ENCODE assay signal across 12 cellular contexts in genomic region chr16:66359811-66360608, GRCh38. TPM values are rescaled to one million over a fixed set of nuclear protein-coding genes. Genes with fewer than 3 reads are reported as not detected.
DNase-seq lines count a peak whose midpoint lies in the region; ATAC-seq and TF ChIP-seq lines count a peak whose summit lies in the region.
"Had no signal": no experiment of that assay in that cellular context is flagged by ENCODE, and none has a peak within 500 bp of the region (broad histone marks: within the 10 kb centered on the region; RNA-seq: fewer than 3 reads in every experiment).

No MANE protein-coding gene starts in this region.

- H2BK15ac ChIP-seq in mesendoderm (replicated peaks; ENCODE audit: low read depth) = no peak overlapping the region

- H3K23ac ChIP-seq in mesendoderm (ENCODE audit: low read length) = no peak overlapping the region

- H3K4me1 ChIP-seq in PC-3 (ENCODE audit: insufficient read depth, low read length) (peaks cover 28% of the 10 kb centered on the region), esophagus muscularis mucosa (peaks cover 42 to 59% (median 49%) of the 10 kb centered on the region in 4 donors), mesendoderm (ENCODE audit: control insufficient read depth, low read depth, low read length) (peaks cover 8% of the 10 kb centered on the region)

- no peaks in the 10 kb centered on the region for H3K9me2 ChIP-seq in PC-3 (replicated peaks; ENCODE audit: low read length)

- H3F3A ChIP-seq in PC-3 (ENCODE audit: low read length, unreplicated experiment) = no peaks in the 10 kb centered on the region

- ATAC-seq in PC-3 = no peak

- H3K27me3 ChIP-seq in PC-3 (ENCODE audit: low read length) = no peaks in the 10 kb centered on the region
- peaks cover 0 to 6% (median 0%) of the 10 kb centered on the region in 4 donors for H3K27me3 ChIP-seq in esophagus muscularis mucosa
- no peaks in the 10 kb centered on the region for H3K27me3 ChIP-seq in mesendoderm (ENCODE audit: insufficient read depth, low read length, poor library complexity)

- CTCF ChIA-PET in PC-3 (lab: Charles Lee) = no interaction called here

- no peaks in the 10 kb centered on the region for H3K79me2 ChIP-seq in PC-3 (ENCODE audit: low read length)
- H3K79me2 ChIP-seq in mesendoderm (ENCODE audit: control insufficient read depth, insufficient read depth, low read length) = no peaks in the 10 kb centered on the region

- no peak overlapping the region for H4K8ac ChIP-seq in mesendoderm (ENCODE audit: low read depth, low read length)

- H2AK5ac ChIP-seq in mesendoderm (ENCODE audit: low read length) = no peak overlapping the region

- H3K4ac ChIP-seq in mesendoderm (ENCODE audit: low read depth, low read length) = no peak overlapping the region

- H3K9me3 ChIP-seq in PC-3 (ENCODE audit: low read length) (no peaks in the 10 kb centered on the region), esophagus muscularis mucosa (no peaks in the 10 kb centered on the region)

- no peak overlapping the region for H2BK5ac ChIP-seq in mesendoderm (ENCODE audit: low read length)

- H3K9ac ChIP-seq in PC-3 (ENCODE audit: low read length) = no peak overlapping the region
- no peak overlapping the region for H3K9ac ChIP-seq in mesendoderm (ENCODE audit: low read length)

- POLR2A ChIA-PET in PC-3 (lab: Charles Lee; ENCODE audit: unreplicated experiment) = no interaction called here

- BruUV-seq in PC-3 (replicated peaks; lab: Mats Ljungman, UMichigan) = no TSS peak

- peak overlapping the region; percentile 61; the same call in 1 of the 2 replicates for H3K4me2 ChIP-seq in PC-3 (ENCODE audit: low read length)
- no peak overlapping the region for H3K4me2 ChIP-seq in mesendoderm (ENCODE audit: low read length)

- no peaks in the 10 kb centered on the region for H3K79me1 ChIP-seq in mesendoderm (ENCODE audit: low read length)

- H3K27ac ChIP-seq in PC-3 (ENCODE audit: low read length) (peak overlapping the region; percentile 68), esophagus muscularis mucosa (replicated peaks in 1 of 4) (peak overlapping the region in 3 of 4 donors; percentile 28 to 66 (median 60)), mesendoderm (ENCODE audit: low read depth, low read length) (no peak overlapping the region), coronary artery (peak overlapping the region in 1 of 2 donors; percentile 54)

- H3K4me3 ChIP-seq in PC-3 (ENCODE audit: low read length) = no peak overlapping the region
- no peak overlapping the region for H3K4me3 ChIP-seq in esophagus muscularis mucosa
- no peak overlapping the region for H3K4me3 ChIP-seq in mesendoderm (ENCODE audit: low read length)
- no peak overlapping the region for H3K4me3 ChIP-seq in coronary artery

- H3K56ac ChIP-seq in mesendoderm (ENCODE audit: low read length) = no peak overlapping the region

- TF ChIP-seq CTCF in PC-3 (conservative IDR thresholded peaks at IDR 0.05; ENCODE audit: low read depth, low read length) (no peak), esophagus muscularis mucosa (IDR thresholded peaks at IDR 0.05) (no peak), coronary artery (IDR thresholded peaks at IDR 0.05) (no peak)

- H2AFZ ChIP-seq in PC-3 (ENCODE audit: low read length) = 0 out of 2 replicates have a peak overlapping the region, but pooled peaks have one; percentile 84

- no peak for TF ChIP-seq POLR2A in esophagus muscularis mucosa (IDR thresholded peaks at IDR 0.05; ENCODE audit: low read depth)

- WGBS in esophagus muscularis mucosa = 61% methylated on average over 10 of the region's 12 CpGs
- no CpG with 5 or more reads among the region's 12 CpGs for WGBS in mesendoderm (ENCODE audit: extremely low coverage, insufficient coverage, low lambda C conversion rate)

- DNase-seq in DMS153 (lab: John Stamatoyannopoulos, UW) = peak; percentile 59
- DNase-seq in PC-3 = no peak
- DNase-seq in esophagus muscularis mucosa (ENCODE audit: extremely low spot score) = no peak
- peak; percentile 61 for DNase-seq in myocyte (ENCODE audit: low read depth)
- DNase-seq in DMS53 treated with DMSO at 0.1 percent for 48 hours (lab: John Stamatoyannopoulos, UW; ENCODE audit: unreplicated experiment) = no peak
- no peak for DNase-seq in dedifferentiated amniotic fluid mesenchymal stem cell (ENCODE audit: extremely low spot score)
- DNase-seq in mesendoderm = no peak
- DNase-seq in coronary artery (ENCODE audit: low spot score) = no peak
- DNase-seq: activated naive CD8-positive, alpha-beta T cell treated with anti-CD3 and anti-CD28 coated beads for 36 hours; foreskin melanocyte; kidney; NCI-H2081 treated with DMSO at 0.1 percent for 48 hours had no signal

- intact Hi-C loops in PC-3 (cut with micrococcal nuclease) (loop anchor here (5.0 kb wide), 1 partner anchor 122 kb away; no protein-coding TSS in a partner anchor), esophagus muscularis mucosa (cut with DNase I) (no loop called here)

- no peak for TF ChIP-seq EP300 in esophagus muscularis mucosa (IDR thresholded peaks at IDR 0.05)

- no peak overlapping the region for H4K5ac ChIP-seq in mesendoderm (ENCODE audit: low read length)

- H3K36me3 ChIP-seq in PC-3 (ENCODE audit: low read depth, low read length) = no peaks in the 10 kb centered on the region
- no peaks in the 10 kb centered on the region for H3K36me3 ChIP-seq in esophagus muscularis mucosa
- H3K36me3 ChIP-seq in mesendoderm (ENCODE audit: control insufficient read depth, insufficient read depth, low read length) = no peaks in the 10 kb centered on the region

- no peaks in the 10 kb centered on the region for H4K20me1 ChIP-seq in PC-3 (ENCODE audit: low read length)

- H3K18ac ChIP-seq in mesendoderm (ENCODE audit: low read length) = no peak overlapping the region

- no peak overlapping the region for H2BK120ac ChIP-seq in mesendoderm (ENCODE audit: low read depth, low read length)

RNA-seq across cellular contexts. Expression of gene CDH5, which starts 6.5 kb away (rescaled TPM):
- total RNA-seq in PC-3 (2014; rRNA removed) = not detected in 2 replicates
- 10 to 100 TPM; 19.5 to 63.1 (median 50.6) TPM for total RNA-seq in esophagus muscularis mucosa
- not detected in 2 replicates for total RNA-seq in myocyte
- polyA plus RNA-seq in myocyte (2012) = not detected
- polyA plus RNA-seq in mesendoderm (2013, experiment 1 of 2) = 0.06 TPM
- 0.07 TPM for polyA plus RNA-seq in mesendoderm (2013, experiment 2 of 2)
- total RNA-seq: activated naive CD8-positive, alpha-beta T cell treated with anti-CD3 and anti-CD28 coated beads for 36 hours had no signal

Comparison
In these comparisons a context has a peak if more than half of its experiments do, and no peak if none do; other contexts are left out.
1. DNase-seq: peak in DMS153 (single experiment) and myocyte (single experiment); none in PC-3 (single experiment), esophagus muscularis mucosa (single experiment), DMS53 treated with DMSO at 0.1 percent for 48 hours (single experiment), dedifferentiated amniotic fluid mesenchymal stem cell (single experiment), mesendoderm (single experiment) and coronary artery (single experiment).
2. RNA of gene CDH5, which starts 6.5 kb away (total RNA-seq): 19.5 to 63.1 TPM in esophagus muscularis mucosa; not detected in PC-3 and not detected in myocyte; every median in the first group is over 10 times any median in the second.